Comparison of ENCODE assay signal across 22 cellular contexts in the genomic region with DNA sequence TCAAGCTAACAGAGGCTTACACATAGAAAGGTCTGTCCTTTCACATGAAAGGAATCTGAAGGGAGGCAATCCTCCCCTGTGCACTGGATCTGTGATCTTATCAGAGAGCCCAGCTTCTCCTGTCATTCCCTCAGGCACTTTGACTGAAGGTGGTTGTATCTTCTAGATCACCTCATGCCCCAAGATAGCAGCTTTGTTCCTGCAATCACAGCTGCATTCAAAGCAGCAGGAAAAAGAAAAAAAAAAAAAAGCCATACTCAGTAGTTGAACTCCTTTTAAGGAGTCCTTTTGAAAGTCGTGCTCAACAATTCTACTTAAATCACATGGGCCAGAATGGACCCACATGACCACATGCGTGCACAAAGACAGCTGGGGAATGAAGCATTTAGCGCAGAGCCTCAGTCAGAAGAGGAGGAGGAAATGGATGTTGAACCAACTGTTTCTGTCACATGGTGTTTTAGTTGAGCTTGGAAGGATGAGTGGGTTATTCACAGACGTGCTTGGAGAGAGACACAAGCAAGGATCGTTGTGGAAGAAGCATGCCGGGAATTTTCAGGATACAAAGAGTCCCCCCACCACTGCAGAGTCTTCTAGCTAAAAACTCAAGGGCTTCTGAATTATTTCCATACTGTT. TPM values are rescaled to one million over a fixed set of nuclear protein-coding genes. Genes with fewer than 3 reads are reported as not detected.
DNase-seq lines count a peak whose midpoint lies in the region; ATAC-seq and TF ChIP-seq lines count a peak whose summit lies in the region.
"Had no signal": no experiment of that assay in that cellular context is flagged by ENCODE, and none has a peak within 500 bp of the region (broad histone marks: within the 10 kb centered on the region; RNA-seq: fewer than 3 reads in every experiment).

No MANE protein-coding gene starts in this region.

- H3K4me1 Mint-ChIP-seq in nephron: peaks cover 24% of the 10 kb centered on the region
- H3K4me1 Mint-ChIP-seq: activated naive CD4-positive, alpha-beta T cell treated with anti-CD3 and anti-CD28 coated beads, Interleukin-2, amount 50 U/mL, for 24 hours had no signal

- no peak for ATAC-seq in GM18868 (IDR thresholded peaks at IDR 0.05; ENCODE audit: unreplicated experiment)
- no peak for ATAC-seq in GM19328 (IDR thresholded peaks at IDR 0.05; ENCODE audit: unreplicated experiment)
- ATAC-seq: stimulated activated naive B cell treated with anti-CD40 and anti-IgM and Interleukin-4, amounts not matched to agents 10 μg/mL and 1 μg/mL and 100 μg/mL, for 72 hours had no signal

- H3K27me3 ChIP-seq in SJSA1 (replicated peaks): no peaks in the 10 kb centered on the region
- H3K27me3 ChIP-seq: ovary had no signal

- no peaks in the 10 kb centered on the region for H3K9me3 Mint-ChIP-seq in nephron
- H3K9me3 Mint-ChIP-seq: activated naive CD4-positive, alpha-beta T cell treated with anti-CD3 and anti-CD28 coated beads, Interleukin-2, amount 50 U/mL, for 24 hours; memory B cell; stimulated activated naive B cell treated with anti-CD40 and anti-IgM and Interleukin-4, amounts not matched to agents 10 μg/mL and 1 μg/mL and 100 μg/mL, for 72 hours had no signal

- peaks cover 30% of the 10 kb centered on the region for H3K4me1 ChIP-seq in SJSA1 (replicated peaks)
- H3K4me1 ChIP-seq: spleen had no signal

- H3K27ac Mint-ChIP-seq in nephron: peak overlapping the region; percentile 80 to 95 (median 92)
- H3K27ac Mint-ChIP-seq: activated naive CD4-positive, alpha-beta T cell treated with anti-CD3 and anti-CD28 coated beads, Interleukin-2, amount 50 U/mL, for 24 hours; memory B cell; stimulated activated naive B cell treated with anti-CD40 and anti-IgM and Interleukin-4, amounts not matched to agents 10 μg/mL and 1 μg/mL and 100 μg/mL, for 72 hours had no signal

- peak; percentile 37 for DNase-seq in AG10803 (ENCODE audit: low read depth)
- no peak for DNase-seq in SJSA1 (ENCODE audit: low read depth in 1 of 2, low spot score in 2 of 2)
- peak; percentile 42 for DNase-seq in fibroblast of peridontal ligament (ENCODE audit: extremely low read depth)
- no peak for DNase-seq in GOT3 (lab: John Stamatoyannopoulos, UW)
- no peak for DNase-seq in A172 (ENCODE audit: low spot score)
- DNase-seq: activated CD4-positive, alpha-beta T cell treated with anti-CD3 and anti-CD28 coated beads for 48 hours; activated T-cell treated with anti-CD3 and anti-CD28 coated beads for 4 hours; effector memory CD4-positive, alpha-beta T cell; NCI-H1436 treated with DMSO at 0.1 percent for 48 hours; NCI-H345; ovary; SIG-M5; spleen; stimulated activated naive B cell treated with anti-CD40 and anti-IgM and Interleukin-4, amounts not matched to agents 10 μg/mL and 1 μg/mL and 100 μg/mL, for 72 hours; T-helper 9 cell had no signal

- TF ChIP-seq CTCF in AG10803 (conservative IDR thresholded peaks at IDR 0.05; ENCODE audit: low read length) (no peak), nephron (IDR thresholded peaks at IDR 0.05; ENCODE audit: unreplicated experiment in 3 of 3) (no peak)

- no peaks in the 10 kb centered on the region for H3K36me3 ChIP-seq in SJSA1
- H3K36me3 ChIP-seq: ovary, spleen had no signal

- H3K4me3 ChIP-seq in AG10803 (ENCODE audit: low read length) (no peak overlapping the region), SJSA1 (no peak overlapping the region)
- H3K4me3 ChIP-seq: ovary, spleen had no signal

- no peaks in the 10 kb centered on the region for H3K9me3 ChIP-seq in SJSA1 (replicated peaks)
- H3K9me3 ChIP-seq: ovary had no signal

- H3K4me3 Mint-ChIP-seq in nephron: no peak overlapping the region
- H3K4me3 Mint-ChIP-seq: activated naive CD4-positive, alpha-beta T cell treated with anti-CD3 and anti-CD28 coated beads, Interleukin-2, amount 50 U/mL, for 24 hours; memory B cell; stimulated activated naive B cell treated with anti-CD40 and anti-IgM and Interleukin-4, amounts not matched to agents 10 μg/mL and 1 μg/mL and 100 μg/mL, for 72 hours had no signal

- no peaks in the 10 kb centered on the region for H3K36me3 Mint-ChIP-seq in nephron (ENCODE audit: low read depth)
- H3K36me3 Mint-ChIP-seq: activated naive CD4-positive, alpha-beta T cell treated with anti-CD3 and anti-CD28 coated beads, Interleukin-2, amount 50 U/mL, for 24 hours; memory B cell; stimulated activated naive B cell treated with anti-CD40 and anti-IgM and Interleukin-4, amounts not matched to agents 10 μg/mL and 1 μg/mL and 100 μg/mL, for 72 hours had no signal

- no peaks in the 10 kb centered on the region for H3K27me3 Mint-ChIP-seq in nephron (ENCODE audit: low read depth)

- peak overlapping the region; percentile 17; the same call in 1 of the 2 replicates for H3K27ac ChIP-seq in SJSA1
- H3K27ac ChIP-seq: HL-60, KMS-11, spleen had no signal

RNA-seq across cellular contexts. Expression of a gene that starts 13.0 kb away (rescaled TPM):
- 515 and 604 TPM in 2 replicates for total RNA-seq in SJSA1 (2014; rRNA removed; shearing (Covaris generic))
- total RNA-seq in A172 (2014; rRNA removed; shearing (Covaris generic)): 233 and 244 TPM in 2 replicates

Comparison
In these comparisons a context has a peak if more than half of its experiments do, and no peak if none do; other contexts are left out.
1. DNase-seq: peak in AG10803 (single experiment) and fibroblast of peridontal ligament (single experiment); none in SJSA1 (0 of 2), GOT3 (single experiment) and A172 (single experiment).